In the genomic region with DNA sequence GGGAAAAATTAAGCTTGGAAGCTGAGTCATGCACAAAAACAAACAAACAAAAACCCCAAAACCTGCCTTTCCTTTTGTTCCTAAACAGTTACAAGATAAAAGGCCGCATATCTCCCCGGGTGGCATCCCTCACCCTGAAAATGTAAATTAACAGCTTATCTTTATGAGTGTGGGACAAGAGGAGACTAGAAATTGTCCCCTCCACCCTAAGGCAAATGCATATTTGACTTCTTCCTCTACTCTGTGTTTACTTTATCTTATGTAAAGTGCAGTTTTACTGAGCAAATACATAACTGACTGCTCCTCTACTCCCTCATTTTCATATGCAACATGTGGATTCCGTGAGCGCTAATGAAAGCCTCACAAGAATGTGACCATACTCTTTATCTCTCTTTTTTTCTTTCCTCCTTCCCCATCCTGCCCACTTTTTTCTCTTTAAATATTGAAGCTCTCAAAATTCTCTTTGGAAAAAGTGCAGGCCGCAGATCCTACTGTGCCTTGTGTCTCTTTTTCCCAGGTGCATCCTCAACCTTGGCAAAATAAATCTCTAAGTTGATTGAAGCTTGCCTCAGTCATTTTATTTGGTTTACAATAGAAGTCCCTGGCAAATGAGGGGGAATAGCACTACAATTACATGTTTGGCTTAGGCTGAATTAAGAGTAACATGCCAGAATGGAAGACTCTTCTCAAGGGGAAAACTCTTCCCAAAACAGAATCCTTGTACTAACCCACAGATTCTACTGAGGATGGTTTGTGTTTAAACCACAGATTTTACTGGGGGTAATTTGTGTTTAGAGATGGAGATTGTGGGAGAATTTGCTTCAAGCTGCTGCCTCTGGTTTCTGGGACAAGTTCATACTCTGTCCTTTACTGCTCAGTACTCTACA, we compare ENCODE assay signal across 23 cellular contexts.
DNase-seq lines count a peak whose midpoint lies in the region; ATAC-seq, FAIRE-seq and TF ChIP-seq lines count a peak whose summit lies in the region.
"Had no signal": no experiment of that assay in that cellular context is flagged by ENCODE, and none has a peak within 500 bp of the region (broad histone marks: within the 10 kb centered on the region; RNA-seq: fewer than 3 reads in every experiment).

No MANE protein-coding gene starts in this region.

- WGBS in A549 (ENCODE audit: missing lambda C conversion rate), result 4% methylated on average over 5 of the region's 5 CpGs

- H3K36me3 ChIP-seq in Panc1 (ENCODE audit: control insufficient read depth, insufficient read depth, low read length), result no peaks in the 10 kb centered on the region
- no peaks in the 10 kb centered on the region for H3K36me3 ChIP-seq in mucosa of descending colon (ENCODE audit: low read depth)
- H3K36me3 ChIP-seq: HAP-1, neutrophil, SJCRH30, upper lobe of left lung had no signal

- H3K4me3 Mint-ChIP-seq in activated CD8-positive, alpha-beta T cell treated with anti-CD3 and anti-CD28 coated beads, Interleukin-2, amount 10 ng/mL, durations not matched to agents 7 days and 5 days, result no peak overlapping the region
- H3K4me3 Mint-ChIP-seq in activated T-cell treated with anti-CD3 and anti-CD28 coated beads, Interleukin-2, amount 50 U/mL, for 24 hours, result no peak overlapping the region
- H3K4me3 Mint-ChIP-seq: activated CD4-positive, alpha-beta memory T cell treated with anti-CD3 and anti-CD28 coated beads for 36 hours; activated T-cell treated with anti-CD3 and anti-CD28 coated beads, Interleukin-2, amount 50 U/mL, for 4 hours; CD8-positive, alpha-beta memory T cell; stimulated activated naive B cell treated with anti-CD40 and anti-IgM and Interleukin-4, amounts not matched to agents 10 μg/mL and 1 μg/mL and 100 μg/mL, for 72 hours had no signal

- DNase-seq in A549 (ENCODE audit: low read depth in 1 of 2, low spot score in 1 of 2) (peak in 1 of 2 experiments; percentile 62), H4 (ENCODE audit: low spot score) (peak; percentile 16), Panc1 (ENCODE audit: low read depth, low spot score) (no peak), mucosa of descending colon (no peak), NCI-H187 treated with DMSO at 0.1 percent for 48 hours (lab: John Stamatoyannopoulos, UW) (no peak)
- DNase-seq in activated CD8-positive, alpha-beta T cell treated with anti-CD3 and anti-CD28 coated beads, Interleukin-2, amount 10 ng/mL, durations not matched to agents 7 days and 5 days, result no peak
- no peak for DNase-seq in activated CD8-positive, alpha-beta memory T cell treated with anti-CD3 and anti-CD28 coated beads, Interleukin-2, amount 50 U/mL, for 4 hours
- DNase-seq in activated T-cell treated with anti-CD3 and anti-CD28 coated beads, Interleukin-2, amount 50 U/mL, for 24 hours, result no peak
- DNase-seq: activated CD4-positive, alpha-beta memory T cell treated with anti-CD3 and anti-CD28 coated beads for 36 hours; activated T-cell treated with anti-CD3 and anti-CD28 coated beads, Interleukin-2, amount 50 U/mL, for 4 hours; CD8-positive, alpha-beta memory T cell; foreskin fibroblast; NCI-H1105; right cardiac atrium; stimulated activated naive B cell treated with anti-CD40 and anti-IgM and Interleukin-4, amounts not matched to agents 10 μg/mL and 1 μg/mL and 100 μg/mL, for 72 hours; upper lobe of left lung had no signal

- no peaks in the 10 kb centered on the region for H3K36me3 Mint-ChIP-seq in activated CD8-positive, alpha-beta T cell treated with anti-CD3 and anti-CD28 coated beads, Interleukin-2, amount 10 ng/mL, durations not matched to agents 7 days and 5 days (ENCODE audit: low read depth)
- no peaks in the 10 kb centered on the region for H3K36me3 Mint-ChIP-seq in activated T-cell treated with anti-CD3 and anti-CD28 coated beads, Interleukin-2, amount 50 U/mL, for 24 hours (ENCODE audit: low read depth)
- H3K36me3 Mint-ChIP-seq: activated CD4-positive, alpha-beta memory T cell treated with anti-CD3 and anti-CD28 coated beads for 36 hours; activated naive CD4-positive, alpha-beta T cell treated with anti-CD3 and anti-CD28 coated beads, Interleukin-2, amount 50 U/mL, for 72 hours; CD8-positive, alpha-beta memory T cell; stimulated activated naive B cell treated with anti-CD40 and anti-IgM and Interleukin-4, amounts not matched to agents 10 μg/mL and 1 μg/mL and 100 μg/mL, for 72 hours had no signal

- TF ChIP-seq RAD21 in A549 (conservative IDR thresholded peaks at IDR 0.05 in 1 of 2, IDR thresholded peaks at IDR 0.05 in 1 of 2), result no peak

- H3K4me2 ChIP-seq in A549, result peak overlapping the region; percentile 77

- no TSS peak for BruUV-seq in Panc1 (replicated peaks; lab: Mats Ljungman, UMichigan)

- no peak for FAIRE-seq in A549 (lab: Jason Lieb, UNC)
- FAIRE-seq: endothelial cell of umbilical vein, GM19239 had no signal

- peak overlapping the region; percentile 85 to 87 for H3K27ac ChIP-seq in A549
- peak overlapping the region; percentile 72 for H3K27ac ChIP-seq in Panc1 (ENCODE audit: low read length)
- H3K27ac ChIP-seq: neutrophil, SJCRH30, upper lobe of left lung had no signal

- H3K4me1 ChIP-seq in A549 (peaks cover 68% of the 10 kb centered on the region), Panc1 (ENCODE audit: control insufficient read depth, insufficient read depth, low read length) (peaks cover 12% of the 10 kb centered on the region; the same call in 1 of the 2 replicates), mucosa of descending colon (ENCODE audit: low read depth) (peaks cover 21% of the 10 kb centered on the region)
- H3K4me1 ChIP-seq: HAP-1, SJCRH30 had no signal

- no peak overlapping the region for H3K27ac Mint-ChIP-seq in activated CD8-positive, alpha-beta T cell treated with anti-CD3 and anti-CD28 coated beads, Interleukin-2, amount 10 ng/mL, durations not matched to agents 7 days and 5 days
- no peak overlapping the region for H3K27ac Mint-ChIP-seq in activated T-cell treated with anti-CD3 and anti-CD28 coated beads, Interleukin-2, amount 50 U/mL, for 24 hours
- H3K27ac Mint-ChIP-seq: activated CD4-positive, alpha-beta memory T cell treated with anti-CD3 and anti-CD28 coated beads for 36 hours; activated naive CD4-positive, alpha-beta T cell treated with anti-CD3 and anti-CD28 coated beads, Interleukin-2, amount 50 U/mL, for 72 hours; CD8-positive, alpha-beta memory T cell; stimulated activated naive B cell treated with anti-CD40 and anti-IgM and Interleukin-4, amounts not matched to agents 10 μg/mL and 1 μg/mL and 100 μg/mL, for 72 hours had no signal

- TF ChIP-seq POLR2A in A549 (IDR thresholded peaks at IDR 0.05; ENCODE audit: low read length), result no peak

- no peaks in the 10 kb centered on the region for H3K9me3 Mint-ChIP-seq in activated CD8-positive, alpha-beta T cell treated with anti-CD3 and anti-CD28 coated beads, Interleukin-2, amount 10 ng/mL, durations not matched to agents 7 days and 5 days (ENCODE audit: insufficient read depth)
- H3K9me3 Mint-ChIP-seq in activated T-cell treated with anti-CD3 and anti-CD28 coated beads, Interleukin-2, amount 50 U/mL, for 24 hours, result no peaks in the 10 kb centered on the region
- H3K9me3 Mint-ChIP-seq: activated CD4-positive, alpha-beta memory T cell treated with anti-CD3 and anti-CD28 coated beads for 36 hours; activated T-cell treated with anti-CD3 and anti-CD28 coated beads, Interleukin-2, amount 50 U/mL, for 4 hours had no signal

- peak; percentile 41 to 42; a peak in 3 of 5 replicates for TF ChIP-seq EP300 in A549 (IDR thresholded peaks at IDR 0.05)

- intact Hi-C loops in Panc1 (cut with micrococcal nuclease; ENCODE audit: unreplicated experiment) (no loop called here), mucosa of descending colon (cut with DNase I, micrococcal nuclease) (no loop called here)

- H3K27me3 ChIP-seq in Panc1 (ENCODE audit: control insufficient read depth, insufficient read depth, low read length), result no peaks in the 10 kb centered on the region
- H3K27me3 ChIP-seq: neutrophil, SJCRH30, upper lobe of left lung had no signal

- TF ChIP-seq CTCF in A549 (IDR thresholded peaks at IDR 0.05) (no peak), Panc1 (IDR thresholded peaks at IDR 0.05) (no peak), mucosa of descending colon (IDR thresholded peaks at IDR 0.05) (no peak)

- in situ Hi-C loops in Panc1 (cut with HindIII; ENCODE audit: low pct_unique_long_range_greater_than_20kb, low sequenced_read_pairs), result no loop called here

- H3K4me3 ChIP-seq in A549 (no peak overlapping the region; the same call in 1 of the 3 replicates), Panc1 (ENCODE audit: low read depth in 2 of 2, low read length in 2 of 2) (no peak overlapping the region), mucosa of descending colon (no peak overlapping the region)
- H3K4me3 ChIP-seq: coronary artery, HAP-1, SJCRH30, upper lobe of left lung had no signal

- H3K9me3 ChIP-seq in A549 (no peaks in the 10 kb centered on the region), Panc1 (ENCODE audit: control insufficient read depth, insufficient read depth, low read depth, low read length) (no peaks in the 10 kb centered on the region), mucosa of descending colon (no peaks in the 10 kb centered on the region)
- H3K9me3 ChIP-seq: HAP-1, neutrophil, SJCRH30, upper lobe of left lung had no signal

- H3K4me1 Mint-ChIP-seq in activated CD8-positive, alpha-beta T cell treated with anti-CD3 and anti-CD28 coated beads, Interleukin-2, amount 10 ng/mL, durations not matched to agents 7 days and 5 days (ENCODE audit: low read depth), result no peaks in the 10 kb centered on the region
- H3K4me1 Mint-ChIP-seq in activated T-cell treated with anti-CD3 and anti-CD28 coated beads, Interleukin-2, amount 50 U/mL, for 24 hours (ENCODE audit: low read depth), result no peaks in the 10 kb centered on the region
- H3K4me1 Mint-ChIP-seq: CD8-positive, alpha-beta memory T cell; stimulated activated naive B cell treated with anti-CD40 and anti-IgM and Interleukin-4, amounts not matched to agents 10 μg/mL and 1 μg/mL and 100 μg/mL, for 72 hours had no signal

- no peaks in the 10 kb centered on the region for H3K27me3 Mint-ChIP-seq in activated CD8-positive, alpha-beta T cell treated with anti-CD3 and anti-CD28 coated beads, Interleukin-2, amount 10 ng/mL, durations not matched to agents 7 days and 5 days (ENCODE audit: low read depth)
- H3K27me3 Mint-ChIP-seq in activated T-cell treated with anti-CD3 and anti-CD28 coated beads, Interleukin-2, amount 50 U/mL, for 24 hours, result peaks cover 3% of the 10 kb centered on the region
- H3K27me3 Mint-ChIP-seq: CD8-positive, alpha-beta memory T cell; stimulated activated naive B cell treated with anti-CD40 and anti-IgM and Interleukin-4, amounts not matched to agents 10 μg/mL and 1 μg/mL and 100 μg/mL, for 72 hours had no signal

- ATAC-seq in A549 (peak; percentile 6 to 73; a peak in 3 of 6 replicates), Panc1 (peak; percentile 63; the same call in 1 of the 2 replicates), mucosa of descending colon (peak; percentile 90)
- no peak for ATAC-seq in activated CD8-positive, alpha-beta T cell treated with anti-CD3 and anti-CD28 coated beads, Interleukin-2, amount 10 ng/mL, durations not matched to agents 7 days and 5 days
- ATAC-seq: activated naive CD4-positive, alpha-beta T cell treated with anti-CD3 and anti-CD28 coated beads, Interleukin-2, amount 50 U/mL, for 72 hours; activated T-cell treated with anti-CD3 and anti-CD28 coated beads, Interleukin-2, amount 50 U/mL, for 4 hours; stimulated activated naive B cell treated with anti-CD40 and anti-IgM and Interleukin-4, amounts not matched to agents 10 μg/mL and 1 μg/mL and 100 μg/mL, for 72 hours had no signal

- POLR2A ChIA-PET in A549 (lab: Yijun Ruan, JAX), result interaction anchor here (0.9 kb wide), 1 partner anchor 13 kb away, joined by 3 read pairs; no protein-coding TSS in a partner anchor
- POLR2A ChIA-PET in Panc1 (lab: Charles Lee), result interaction anchor here (0.7 kb wide), 1 partner anchor 358 kb away, joined by 3 read pairs; no protein-coding TSS in a partner anchor
- POLR2A ChIA-PET in activated CD8-positive, alpha-beta T cell treated with anti-CD3 and anti-CD28 coated beads, Interleukin-2, amount 10 ng/mL, durations not matched to agents 7 days and 5 days (lab: Charles Lee), result no interaction called here

- CTCF ChIA-PET in A549 (lab: Yijun Ruan, JAX), result interaction anchor here (0.8 kb wide), 1 partner anchor 12 kb away, joined by 3 read pairs; no protein-coding TSS in a partner anchor
- CTCF ChIA-PET in Panc1 (lab: Charles Lee), result no interaction called here
- CTCF ChIA-PET in activated CD8-positive, alpha-beta T cell treated with anti-CD3 and anti-CD28 coated beads, Interleukin-2, amount 10 ng/mL, durations not matched to agents 7 days and 5 days (lab: Charles Lee), result no interaction called here
